Comparison of ENCODE assay signal across 8 cellular contexts in the genomic region with DNA sequence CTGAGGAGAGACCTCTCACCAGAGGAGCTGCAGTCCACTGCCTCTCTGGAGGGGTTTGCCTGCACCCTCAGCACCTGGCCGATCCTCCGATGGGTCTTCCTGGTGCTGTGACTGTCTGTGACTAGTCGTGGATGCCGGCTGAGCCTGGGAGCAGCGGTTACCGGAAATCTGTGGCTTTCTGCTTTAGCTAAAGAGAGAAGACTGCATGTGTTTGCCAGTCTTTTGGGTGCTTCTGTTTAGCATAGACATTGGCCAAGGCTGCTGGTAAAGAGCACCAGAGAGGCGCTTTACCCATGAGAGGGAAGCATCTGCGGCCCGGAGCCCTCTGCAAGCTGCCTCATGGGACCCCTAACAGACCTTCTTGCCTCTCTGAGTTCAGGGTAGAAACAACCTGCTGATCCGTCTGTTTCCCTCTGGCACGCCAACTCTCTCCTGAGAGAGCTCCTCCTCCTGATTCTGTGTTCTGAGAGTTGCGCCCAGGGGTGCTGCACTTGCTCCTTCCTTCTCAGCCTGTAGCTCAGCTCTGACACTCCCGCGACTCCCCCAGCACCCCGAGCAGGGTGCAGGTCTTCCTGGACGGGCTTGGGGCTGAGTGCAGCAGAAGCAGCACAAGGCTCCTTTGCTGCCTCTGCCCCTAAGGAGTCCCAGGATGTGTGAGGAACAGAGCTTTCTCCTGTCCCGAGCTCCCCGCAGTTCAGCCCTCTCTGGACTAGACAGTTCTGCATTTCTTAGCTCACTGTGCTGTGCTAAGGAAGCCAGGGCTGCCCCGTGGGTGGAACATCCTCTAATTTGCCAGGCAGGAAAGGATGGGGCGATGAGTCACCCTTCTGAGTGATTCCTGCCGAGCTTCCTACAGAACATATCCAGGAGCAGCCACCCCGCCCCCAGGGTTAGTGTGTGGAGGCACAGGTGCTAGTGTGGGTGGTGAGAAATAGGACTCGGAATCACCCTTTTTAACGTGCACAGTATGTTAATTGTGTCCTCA.
DNase-seq lines count a peak whose midpoint lies in the region; ATAC-seq and TF ChIP-seq lines count a peak whose summit lies in the region.

No MANE protein-coding gene starts in this region.

- no peak overlapping the region for H3K4me3 ChIP-seq in right lobe of liver
- H3K4me3 ChIP-seq in thymus (ENCODE audit: low read length), result peak overlapping the region; percentile 10

- no peaks in the 10 kb centered on the region for H3K4me1 ChIP-seq in right lobe of liver
- peaks cover 15% of the 10 kb centered on the region for H3K4me1 ChIP-seq in thymus (ENCODE audit: control insufficient read depth, insufficient read depth, low read length)

- ATAC-seq in HG03135 (IDR thresholded peaks at IDR 0.05; ENCODE audit: unreplicated experiment) (peak; percentile 42), right lobe of liver (peak; percentile 79 to 94 (median 86)), GM18519 (IDR thresholded peaks at IDR 0.05; ENCODE audit: low FRiP score, unreplicated experiment) (no peak)

- in situ Hi-C loops in SK-MEL-5 (cut with HindIII; ENCODE audit: low pct_unique_long_range_greater_than_20kb, low sequenced_read_pairs), result no loop called here

- DNase-seq in NCI-H82 (lab: John Stamatoyannopoulos, UW) (peak; percentile 11), NCI-H82 treated with DMSO at 0.1 percent for 48 hours (lab: John Stamatoyannopoulos, UW; ENCODE audit: unreplicated experiment) (no peak), SK-MEL-5 (ENCODE audit: low read depth, low spot score) (peak; percentile 53), chondrocyte (ENCODE audit: low spot score) (no peak), right lobe of liver (peak in 2 of 3 donors; percentile 55 to 66)

- H3K27ac Mint-ChIP-seq in chondrocyte (ENCODE audit: unreplicated experiment), result peak overlapping the region; percentile 98

- peaks cover 6% of the 10 kb centered on the region for H3K36me3 Mint-ChIP-seq in chondrocyte (ENCODE audit: low read depth)

- peaks cover 7% of the 10 kb centered on the region for H3K9me3 Mint-ChIP-seq in chondrocyte (ENCODE audit: low read depth)

- peaks cover 95% of the 10 kb centered on the region for H3K4me1 Mint-ChIP-seq in chondrocyte (ENCODE audit: low read depth)

- no peaks in the 10 kb centered on the region for H3K27me3 Mint-ChIP-seq in chondrocyte (ENCODE audit: low read depth)

- 11% methylated on average over 11 of the region's 24 CpGs for WGBS in right lobe of liver (ENCODE audit: insufficient coverage, low coverage, low lambda C conversion rate, missing lambda C conversion rate)
- 30% methylated on average over 24 of the region's 24 CpGs for WGBS in thymus

- H3K4me3 Mint-ChIP-seq in chondrocyte (ENCODE audit: unreplicated experiment), result peak overlapping the region; percentile 68

- no peaks in the 10 kb centered on the region for H3K36me3 ChIP-seq in right lobe of liver
- no peaks in the 10 kb centered on the region for H3K36me3 ChIP-seq in thymus (ENCODE audit: control insufficient read depth, insufficient read depth)

- TF ChIP-seq CTCF in chondrocyte (IDR thresholded peaks at IDR 0.05) (no peak), right lobe of liver (IDR thresholded peaks at IDR 0.05) (no peak)

- no peak for TF ChIP-seq POLR2A in right lobe of liver (IDR thresholded peaks at IDR 0.05)

- H3K9me3 ChIP-seq in right lobe of liver, result no peaks in the 10 kb centered on the region
- H3K9me3 ChIP-seq in thymus (ENCODE audit: control insufficient read depth), result no peaks in the 10 kb centered on the region

- intact Hi-C loops in right lobe of liver (cut with DNase I), result no loop called here

- H3K27ac ChIP-seq in right lobe of liver (peak overlapping the region in 1 of 3 donors; percentile 33), thymus (ENCODE audit: low read depth) (peak overlapping the region; percentile 70)

- H3K27me3 ChIP-seq in right lobe of liver (no peaks in the 10 kb centered on the region), thymus (ENCODE audit: control insufficient read depth, insufficient read depth) (no peaks in the 10 kb centered on the region)

Comparison
In these comparisons a context has a peak if more than half of its experiments do, and no peak if none do; other contexts are left out.
1. DNase-seq: peak in NCI-H82 (single experiment), SK-MEL-5 (single experiment) and right lobe of liver (2 of 3); none in NCI-H82 treated with DMSO at 0.1 percent for 48 hours (single experiment) and chondrocyte (single experiment).